In genomic region chrX:55742649-55743048, GRCh38 we compare ENCODE assay signal across 13 cellular contexts. TPM values are rescaled to one million over a fixed set of nuclear protein-coding genes. Genes with fewer than 3 reads are reported as not detected.
DNase-seq lines count a peak whose midpoint lies in the region; FAIRE-seq and TF ChIP-seq lines count a peak whose summit lies in the region.
"Had no signal": no experiment of that assay in that cellular context is flagged by ENCODE, and none has a peak within 500 bp of the region (broad histone marks: within the 10 kb centered on the region; RNA-seq: fewer than 3 reads in every experiment).

No MANE protein-coding gene starts in this region.

- no peaks in the 10 kb centered on the region for H3K27me3 ChIP-seq in bronchial epithelial cell (ENCODE audit: control insufficient read depth, insufficient read depth, low read length)
- H3K27me3 ChIP-seq: BE2C had no signal

- H3K36me3 Mint-ChIP-seq in chondrocyte (ENCODE audit: low read depth), result peaks cover 13% of the 10 kb centered on the region

- no peaks in the 10 kb centered on the region for H3K27me3 Mint-ChIP-seq in chondrocyte (ENCODE audit: low read depth)
- H3K27me3 Mint-ChIP-seq: CD4-positive, alpha-beta memory T cell had no signal

- DNase-seq in M059J (ENCODE audit: low read depth) (peak; percentile 11), bronchial epithelial cell (ENCODE audit: low read depth) (peak; percentile 38), kidney tubule cell (ENCODE audit: low spot score) (peak; percentile 4), UCSD-AML1 (lab: John Stamatoyannopoulos, UW; ENCODE audit: unreplicated experiment) (no peak), chondrocyte (ENCODE audit: low spot score) (no peak), NCI-H526 treated with DMSO at 0.1 percent for 48 hours (lab: John Stamatoyannopoulos, UW) (no peak)
- DNase-seq: BE2C; CD4-positive, alpha-beta memory T cell; DMS79; HCEC 1CT; HFFc6 had no signal

- H3K27ac Mint-ChIP-seq in chondrocyte (ENCODE audit: unreplicated experiment), result no peak overlapping the region
- H3K27ac Mint-ChIP-seq: CD4-positive, alpha-beta memory T cell; HFFc6 had no signal

- no peak overlapping the region for H3K4me3 Mint-ChIP-seq in chondrocyte (ENCODE audit: unreplicated experiment)
- H3K4me3 Mint-ChIP-seq: CD4-positive, alpha-beta memory T cell; HFFc6 had no signal

- peaks cover 12% of the 10 kb centered on the region for H3K9me3 Mint-ChIP-seq in chondrocyte (ENCODE audit: low read depth)
- H3K9me3 Mint-ChIP-seq: CD4-positive, alpha-beta memory T cell; HFFc6 had no signal

- TF ChIP-seq CTCF in bronchial epithelial cell (IDR thresholded peaks at IDR 0.05; ENCODE audit: insufficient read depth, low read length, severe bottlenecking), result no peak
- no peak for TF ChIP-seq CTCF in chondrocyte (IDR thresholded peaks at IDR 0.05)

- H3K36me3 ChIP-seq in bronchial epithelial cell (ENCODE audit: control insufficient read depth, insufficient read depth, low read length), result peaks cover 2% of the 10 kb centered on the region
- H3K36me3 ChIP-seq: BE2C had no signal

- FAIRE-seq in bronchial epithelial cell (lab: Jason Lieb, UNC), result no peak
- FAIRE-seq: A549, GM12878 had no signal

- H3K4me3 ChIP-seq in bronchial epithelial cell (ENCODE audit: low read depth, low read length), result no peak overlapping the region
- H3K4me3 ChIP-seq: A549, GM12878 had no signal

- no peaks in the 10 kb centered on the region for H3K4me1 Mint-ChIP-seq in chondrocyte (ENCODE audit: low read depth)
- H3K4me1 Mint-ChIP-seq: CD4-positive, alpha-beta memory T cell had no signal

RNA-seq across cellular contexts. Expression of gene RRAGB, which starts 25.1 kb away (rescaled TPM):
- 12.5 and 23.4 TPM in 2 replicates for total RNA-seq in M059J (2014; rRNA removed; shearing (Covaris generic))
- total RNA-seq in bronchial epithelial cell (16.9 and 17.1 TPM in 2 replicates), chondrocyte (18.2 to 21.8 TPM (median 19.0 TPM) in 3 replicates)

Comparison
In these comparisons a context has a peak if more than half of its experiments do, and no peak if none do; other contexts are left out.
1. DNase-seq: peak in M059J (single experiment), bronchial epithelial cell (single experiment) and kidney tubule cell (single experiment); none in UCSD-AML1 (single experiment), chondrocyte (single experiment) and NCI-H526 treated with DMSO at 0.1 percent for 48 hours (single experiment).